In genomic region chr1:37478451-37478871, GRCh38 we compare ENCODE assay signal across 8 cellular contexts. TPM values are rescaled to one million over a fixed set of nuclear protein-coding genes. Genes with fewer than 3 reads are reported as not detected.
DNase-seq lines count a peak whose midpoint lies in the region; ATAC-seq and TF ChIP-seq lines count a peak whose summit lies in the region.

No MANE protein-coding gene starts in this region.

- TF ChIP-seq POLR2A in GM19099 (IDR thresholded peaks at IDR 0.05; ENCODE audit: extremely low read depth, insufficient read length, low read depth) (peak; percentile 27), gastrocnemius medialis (IDR thresholded peaks at IDR 0.05) (no peak)

- no peak for TF ChIP-seq CTCF in gastrocnemius medialis (IDR thresholded peaks at IDR 0.05 in 4 of 5, conservative IDR thresholded peaks at IDR 0.05 in 1 of 5)

- H3K27ac ChIP-seq in duodenal mucosa (ENCODE audit: low read depth, low read length): peak overlapping the region; percentile 97
- peak overlapping the region; percentile 89 to 98 (median 97) for H3K27ac ChIP-seq in gastrocnemius medialis

- H3K9ac ChIP-seq in duodenal mucosa (ENCODE audit: low read depth in 1 of 2, low read length in 2 of 2): peak overlapping the region; percentile 99 to 100

- ATAC-seq in gastrocnemius medialis (no peak), left lobe of liver (no peak), HG02973 (IDR thresholded peaks at IDR 0.05; ENCODE audit: unreplicated experiment) (no peak)

- intact Hi-C loops in gastrocnemius medialis (cut with DNase I; ENCODE audit: low total_unique reads): loop anchor here (5.0 to 10.0 kb wide), 2 partner anchors 379 to 526 kb away; partner anchors contain the start of genes FHL3 and MTF1

- in situ Hi-C loops in gastrocnemius medialis (cut with MboI; ENCODE audit: low sequenced_read_pairs in 4 of 4): loop anchor here in 1 of 4 donors (10.0 kb wide), 1 partner anchor 116 kb away; the partner anchor contains the start of gene GNL2

- peaks cover 53 to 60% of the 10 kb centered on the region in 2 donors for H3K4me1 ChIP-seq in duodenal mucosa (ENCODE audit: control insufficient read depth in 1 of 2, insufficient read depth in 2 of 2, low read length in 2 of 2)
- peaks cover 57 to 58% of the 10 kb centered on the region in 2 donors for H3K4me1 ChIP-seq in gastrocnemius medialis

- DNase-seq in T-helper 2 cell (peak in 4 of 5 experiments; percentile 39 to 74 (median 52)), gastrocnemius medialis (no peak), NCI-H2171 (lab: John Stamatoyannopoulos, UW) (no peak), left lobe of liver (ENCODE audit: low spot score) (no peak), NCI-H526 (lab: John Stamatoyannopoulos, UW) (no peak)

- H3K27me3 ChIP-seq in duodenal mucosa (ENCODE audit: control insufficient read depth in 1 of 2, insufficient read depth in 2 of 2, low read length in 2 of 2) (no peaks in the 10 kb centered on the region), gastrocnemius medialis (no peaks in the 10 kb centered on the region)

- H3K4me3 ChIP-seq in duodenal mucosa (ENCODE audit: low read depth in 1 of 2, low read length in 2 of 2): peak overlapping the region; percentile 94 to 97
- H3K4me3 ChIP-seq in gastrocnemius medialis: peak overlapping the region; percentile 55 to 94 (median 78)

- no peaks in the 10 kb centered on the region for H3K9me3 ChIP-seq in duodenal mucosa (ENCODE audit: control insufficient read depth in 1 of 2, low read length in 2 of 2)
- H3K9me3 ChIP-seq in gastrocnemius medialis: no peaks in the 10 kb centered on the region

- H3K36me3 ChIP-seq in duodenal mucosa (ENCODE audit: control insufficient read depth in 1 of 2, insufficient read depth in 2 of 2, low read length in 2 of 2) (peaks cover 49 to 56% of the 10 kb centered on the region in 2 donors), gastrocnemius medialis (peaks cover 3 to 44% of the 10 kb centered on the region in 2 donors)

RNA-seq across cellular contexts. Expression of gene ZC3H12A, which starts 4.1 kb away (rescaled TPM):
- total RNA-seq in gastrocnemius medialis: 10 to 100 TPM in 1 of 4 donors, 1 to 10 TPM in 3; 5.3 to 27.1 (median 8.6) TPM
- total RNA-seq in left lobe of liver: 3.0 TPM

RNA-seq across cellular contexts. Expression of gene MEAF6, which starts 36.1 kb away (rescaled TPM):
- total RNA-seq in gastrocnemius medialis: 10 to 100 TPM; 72.1 to 81.0 (median 74.5) TPM
- 16.0 TPM for total RNA-seq in left lobe of liver

Comparison
In these comparisons a context has a peak if more than half of its experiments do, and no peak if none do; other contexts are left out.
1. DNase-seq: peak in T-helper 2 cell (4 of 5); none in gastrocnemius medialis (0 of 2), NCI-H2171 (single experiment), left lobe of liver (single experiment) and NCI-H526 (0 of 2).